In genomic region chr1:205240118-205240517, GRCh38 we compare ENCODE assay signal across 22 cellular contexts. TPM values are rescaled to one million over a fixed set of nuclear protein-coding genes. Genes with fewer than 3 reads are reported as not detected.
DNase-seq lines count a peak whose midpoint lies in the region; ATAC-seq and TF ChIP-seq lines count a peak whose summit lies in the region.
"Had no signal": no experiment of that assay in that cellular context is flagged by ENCODE, and none has a peak within 500 bp of the region (broad histone marks: within the 10 kb centered on the region; RNA-seq: fewer than 3 reads in every experiment).

No MANE protein-coding gene starts in this region.

- H3K79me2 ChIP-seq in KMS-11 (ENCODE audit: insufficient read depth, low read depth) = no peaks in the 10 kb centered on the region; the same call in 1 of the 2 replicates

- peaks cover 81% of the 10 kb centered on the region for H3K4me1 ChIP-seq in KMS-11 (ENCODE audit: low read depth, poor library complexity, severe bottlenecking)
- H3K4me1 ChIP-seq: adrenal gland had no signal

- no peak for TF ChIP-seq CTCF in KMS-11 (conservative IDR thresholded peaks at IDR 0.05; ENCODE audit: low read depth, low read length)

- DNase-seq in DMS 273 (lab: John Stamatoyannopoulos, UW; ENCODE audit: unreplicated experiment) = peak; percentile 79
- DNase-seq in DMS 273 treated with DMSO at 0.1 percent for 48 hours (lab: John Stamatoyannopoulos, UW) = no peak
- peak; percentile 7 for DNase-seq in sciatic nerve (ENCODE audit: low spot score)
- DNase-seq in ureter (ENCODE audit: low spot score) = no peak
- DNase-seq in T-helper 9 cell = no peak
- DNase-seq: activated CD8-positive, alpha-beta T cell treated with anti-CD3 and anti-CD28 coated beads, Interleukin-2, amount 10 ng/mL, durations not matched to agents 7 days and 5 days; adrenal gland; COR-L47; Kasumi-1; left ventricle myocardium inferior; NCI-H1105; NCI-H2107; NCI-H510A had no signal

- no peaks in the 10 kb centered on the region for H3K36me3 ChIP-seq in KMS-11 (ENCODE audit: insufficient read depth)
- H3K36me3 ChIP-seq: adrenal gland had no signal

- H3K27me3 ChIP-seq in KMS-11 (ENCODE audit: insufficient read depth, low read depth) = no peaks in the 10 kb centered on the region
- H3K27me3 ChIP-seq: adrenal gland, right atrium auricular region, tibial nerve had no signal

- H4K20me1 ChIP-seq in KMS-11 (ENCODE audit: insufficient read depth) = no peaks in the 10 kb centered on the region

- H3K9ac ChIP-seq in KMS-11 = no peak overlapping the region

- intact Hi-C loops in sciatic nerve (cut with DNase I) = no loop called here

- ATAC-seq in esophagus mucosa = peak; percentile 19
- ATAC-seq in sciatic nerve = no peak
- no peak for ATAC-seq in GM19324 (IDR thresholded peaks at IDR 0.05; ENCODE audit: low FRiP score, unreplicated experiment)
- ATAC-seq: activated CD8-positive, alpha-beta T cell treated with anti-CD3 and anti-CD28 coated beads, Interleukin-2, amount 10 ng/mL, durations not matched to agents 7 days and 5 days; Right ventricle myocardium inferior; stimulated activated memory B cell treated with anti-CD40 and anti-IgM and Interleukin-4, amounts not matched to agents 10 μg/mL and 1 μg/mL and 100 μg/mL, for 72 hours had no signal

- H3K27ac ChIP-seq in KMS-11 = no peak overlapping the region
- H3K27ac ChIP-seq: 22Rv1, left ventricle myocardium inferior, right atrium auricular region, tibial nerve, VCaP had no signal

- peak overlapping the region; percentile 95; the same call in 1 of the 2 replicates for H3K4me2 ChIP-seq in KMS-11

- no peak overlapping the region for H2AFZ ChIP-seq in KMS-11 (ENCODE audit: low read depth)

- no peak overlapping the region for H3K4me3 ChIP-seq in KMS-11 (IDR thresholded peaks at IDR 0.05; ENCODE audit: insufficient read depth, low read depth, low read length)
- H3K4me3 ChIP-seq: adrenal gland, left ventricle myocardium inferior, right atrium auricular region, tibial nerve had no signal

RNA-seq across cellular contexts. Expression of gene TMCC2, which starts 12.4 kb away (rescaled TPM):
- total RNA-seq in esophagus mucosa (1.00 TPM), sciatic nerve (14.8 TPM), ureter (0.55 TPM)

RNA-seq across cellular contexts. Expression of gene DSTYK, which starts 28.6 kb away (rescaled TPM):
- 5.7 TPM for total RNA-seq in esophagus mucosa
- total RNA-seq in sciatic nerve = 16.9 TPM
- 12.6 TPM for total RNA-seq in ureter

Comparison
In these comparisons a context has a peak if more than half of its experiments do, and no peak if none do; other contexts are left out.
1. DNase-seq: peak in DMS 273 (single experiment) and sciatic nerve (single experiment); none in DMS 273 treated with DMSO at 0.1 percent for 48 hours (single experiment), ureter (single experiment) and T-helper 9 cell (single experiment).